Comparison of ENCODE assay signal across 11 cellular contexts in the genomic region with DNA sequence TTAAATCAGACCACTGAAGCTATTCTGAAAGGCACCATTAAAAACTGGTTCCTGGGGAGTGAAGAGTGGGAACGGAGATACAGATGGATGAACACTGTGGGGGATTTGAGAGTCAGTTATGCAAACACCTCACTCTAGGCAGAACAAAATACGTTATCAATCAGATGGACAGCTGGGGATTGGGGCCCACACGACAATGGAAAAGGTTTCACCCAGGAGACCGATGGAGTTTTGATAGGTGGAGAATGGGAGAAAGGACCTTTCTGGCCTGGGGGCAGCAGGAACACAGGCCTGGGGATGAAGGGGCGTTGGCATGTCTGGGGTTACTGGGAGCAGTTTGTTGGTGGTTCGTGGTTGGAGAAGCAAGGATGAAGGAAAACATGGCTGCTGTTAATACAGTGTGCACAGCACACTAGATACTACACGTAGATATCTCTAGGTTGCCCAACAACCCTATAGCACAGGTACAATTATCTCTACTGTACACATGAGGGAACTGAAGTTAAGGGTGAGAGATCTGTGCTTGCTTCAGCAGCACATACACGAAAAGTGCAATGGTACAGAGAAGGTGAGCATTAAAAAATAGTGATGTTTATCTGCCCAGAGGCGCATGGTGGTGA. TPM values are rescaled to one million over a fixed set of nuclear protein-coding genes. Genes with fewer than 3 reads are reported as not detected.
DNase-seq lines count a peak whose midpoint lies in the region; ATAC-seq and TF ChIP-seq lines count a peak whose summit lies in the region.
"Had no signal": no experiment of that assay in that cellular context is flagged by ENCODE, and none has a peak within 500 bp of the region (broad histone marks: within the 10 kb centered on the region; RNA-seq: fewer than 3 reads in every experiment).

No MANE protein-coding gene starts in this region.

- peaks cover 4% of the 10 kb centered on the region for H3K9me3 Mint-ChIP-seq in activated CD8-positive, alpha-beta T cell treated with anti-CD3 and anti-CD28 coated beads, Interleukin-2, amount 10 ng/mL, durations not matched to agents 7 days and 5 days (ENCODE audit: insufficient read depth)
- H3K9me3 Mint-ChIP-seq in activated CD8-positive, alpha-beta T cell treated with anti-CD3 and anti-CD28 coated beads for 36 hours: peaks cover 4% of the 10 kb centered on the region
- H3K9me3 Mint-ChIP-seq in nephron progenitor cell: peaks cover 17% of the 10 kb centered on the region
- H3K9me3 Mint-ChIP-seq in Calu3 (ENCODE audit: low read depth, unreplicated experiment): no peaks in the 10 kb centered on the region

- peaks cover 20% of the 10 kb centered on the region for H3K4me1 Mint-ChIP-seq in activated CD8-positive, alpha-beta T cell treated with anti-CD3 and anti-CD28 coated beads, Interleukin-2, amount 10 ng/mL, durations not matched to agents 7 days and 5 days (ENCODE audit: low read depth)
- peaks cover 37% of the 10 kb centered on the region for H3K4me1 Mint-ChIP-seq in activated CD8-positive, alpha-beta T cell treated with anti-CD3 and anti-CD28 coated beads for 36 hours (ENCODE audit: low read depth)
- H3K4me1 Mint-ChIP-seq in nephron progenitor cell (peaks cover 38% of the 10 kb centered on the region), Calu3 (ENCODE audit: low read depth, unreplicated experiment) (no peaks in the 10 kb centered on the region)

- H3K36me3 Mint-ChIP-seq in activated CD8-positive, alpha-beta T cell treated with anti-CD3 and anti-CD28 coated beads, Interleukin-2, amount 10 ng/mL, durations not matched to agents 7 days and 5 days (ENCODE audit: low read depth): peaks cover 70% of the 10 kb centered on the region
- H3K36me3 Mint-ChIP-seq in activated CD8-positive, alpha-beta T cell treated with anti-CD3 and anti-CD28 coated beads for 36 hours (ENCODE audit: low read depth): peaks cover 42% of the 10 kb centered on the region
- H3K36me3 Mint-ChIP-seq in nephron progenitor cell (ENCODE audit: low read depth) (peaks cover 88% of the 10 kb centered on the region), Calu3 (ENCODE audit: insufficient read depth, unreplicated experiment) (no peaks in the 10 kb centered on the region)

- no peaks in the 10 kb centered on the region for H3K27me3 Mint-ChIP-seq in activated CD8-positive, alpha-beta T cell treated with anti-CD3 and anti-CD28 coated beads, Interleukin-2, amount 10 ng/mL, durations not matched to agents 7 days and 5 days (ENCODE audit: low read depth)
- no peaks in the 10 kb centered on the region for H3K27me3 Mint-ChIP-seq in activated CD8-positive, alpha-beta T cell treated with anti-CD3 and anti-CD28 coated beads for 36 hours
- H3K27me3 Mint-ChIP-seq in nephron progenitor cell (ENCODE audit: low read depth, poor library complexity) (peaks cover 2% of the 10 kb centered on the region), Calu3 (ENCODE audit: unreplicated experiment) (peaks cover 4% of the 10 kb centered on the region)

- H3K27ac Mint-ChIP-seq in activated CD8-positive, alpha-beta T cell treated with anti-CD3 and anti-CD28 coated beads, Interleukin-2, amount 10 ng/mL, durations not matched to agents 7 days and 5 days: peak overlapping the region; percentile 8
- no peak overlapping the region for H3K27ac Mint-ChIP-seq in activated CD8-positive, alpha-beta T cell treated with anti-CD3 and anti-CD28 coated beads for 36 hours
- H3K27ac Mint-ChIP-seq in nephron progenitor cell: peak overlapping the region; percentile 65
- H3K27ac Mint-ChIP-seq in Calu3 (ENCODE audit: unreplicated experiment): no peak overlapping the region

- no TSS peak for BruUV-seq in Calu3 (replicated peaks; lab: Mats Ljungman, UMichigan)

- POLR2A ChIA-PET in activated CD8-positive, alpha-beta T cell treated with anti-CD3 and anti-CD28 coated beads, Interleukin-2, amount 10 ng/mL, durations not matched to agents 7 days and 5 days (lab: Charles Lee): no interaction called here
- POLR2A ChIA-PET in activated CD8-positive, alpha-beta T cell treated with anti-CD3 and anti-CD28 coated beads for 36 hours (lab: Charles Lee): interaction anchor here (1.0 kb wide), 1 partner anchor 13 kb away, joined by 3 read pairs; no protein-coding TSS in a partner anchor

- TF ChIP-seq CTCF in activated CD8-positive, alpha-beta T cell treated with anti-CD3 and anti-CD28 coated beads for 36 hours (IDR thresholded peaks at IDR 0.05): no peak
- no peak for TF ChIP-seq CTCF in nephron progenitor cell (IDR thresholded peaks at IDR 0.05)
- TF ChIP-seq CTCF in Calu3 (IDR thresholded peaks at IDR 0.05; ENCODE audit: unreplicated experiment): no peak

- CTCF ChIA-PET in activated CD8-positive, alpha-beta T cell treated with anti-CD3 and anti-CD28 coated beads, Interleukin-2, amount 10 ng/mL, durations not matched to agents 7 days and 5 days (lab: Charles Lee): interaction anchor here (1.1 kb wide), 1 partner anchor 186 kb away, joined by 4 read pairs; no protein-coding TSS in a partner anchor
- CTCF ChIA-PET in activated CD8-positive, alpha-beta T cell treated with anti-CD3 and anti-CD28 coated beads for 36 hours (lab: Charles Lee): interaction anchor here (1.0 to 2.7 kb wide), 4 partner anchors 9 to 97 kb away, joined by 3 to 10 read pairs (median 6); no protein-coding TSS in a partner anchor
- CTCF ChIA-PET in Calu3 (lab: Charles Lee): interaction anchor here (1.3 kb wide), 1 partner anchor 12 kb away, joined by 5 read pairs; no protein-coding TSS in a partner anchor

- no peak for DNase-seq in activated CD8-positive, alpha-beta T cell treated with anti-CD3 and anti-CD28 coated beads, Interleukin-2, amount 10 ng/mL, durations not matched to agents 7 days and 5 days
- no peak for DNase-seq in activated CD8-positive, alpha-beta T cell treated with anti-CD3 and anti-CD28 coated beads for 36 hours
- no peak for DNase-seq in nephron progenitor cell
- no peak for DNase-seq in Calu3
- no peak for DNase-seq in NCI-H2227 (lab: John Stamatoyannopoulos, UW; ENCODE audit: unreplicated experiment)
- DNase-seq in DMS79 treated with DMSO at 0.1 percent for 48 hours (lab: John Stamatoyannopoulos, UW): no peak
- DNase-seq: ACHN; activated naive CD4-positive, alpha-beta T cell treated with Interleukin-2 at 50 U/mL for 16 hours; MM.1S had no signal

- intact Hi-C loops in activated CD8-positive, alpha-beta T cell treated with anti-CD3 and anti-CD28 coated beads for 36 hours (cut with micrococcal nuclease): no loop called here
- intact Hi-C loops in Calu3 (cut with micrococcal nuclease; ENCODE audit: unreplicated experiment): no loop called here

- H3K4me3 Mint-ChIP-seq in activated CD8-positive, alpha-beta T cell treated with anti-CD3 and anti-CD28 coated beads, Interleukin-2, amount 10 ng/mL, durations not matched to agents 7 days and 5 days: no peak overlapping the region
- no peak overlapping the region for H3K4me3 Mint-ChIP-seq in activated CD8-positive, alpha-beta T cell treated with anti-CD3 and anti-CD28 coated beads for 36 hours
- no peak overlapping the region for H3K4me3 Mint-ChIP-seq in nephron progenitor cell
- H3K4me3 Mint-ChIP-seq in Calu3 (ENCODE audit: low read depth, unreplicated experiment): no peak overlapping the region

- no peak for ATAC-seq in activated CD8-positive, alpha-beta T cell treated with anti-CD3 and anti-CD28 coated beads, Interleukin-2, amount 10 ng/mL, durations not matched to agents 7 days and 5 days
- ATAC-seq in activated CD8-positive, alpha-beta T cell treated with anti-CD3 and anti-CD28 coated beads for 36 hours: no peak
- ATAC-seq in GM21390 (IDR thresholded peaks at IDR 0.05; ENCODE audit: unreplicated experiment) (peak; percentile 90), HG03460 (IDR thresholded peaks at IDR 0.05; ENCODE audit: unreplicated experiment) (peak; percentile 62)

RNA-seq across cellular contexts. Expression of a gene that starts 16.5 kb away (rescaled TPM):
- 100 to 1,000 TPM in 1 of 2 experiments, 10 to 100 TPM in 1; 99.1 to 109 TPM for total RNA-seq in activated CD8-positive, alpha-beta T cell treated with anti-CD3 and anti-CD28 coated beads, Interleukin-2, amount 10 ng/mL, durations not matched to agents 7 days and 5 days
- 10 to 100 TPM; 84.6 to 99.2 TPM for total RNA-seq in activated CD8-positive, alpha-beta T cell treated with anti-CD3 and anti-CD28 coated beads for 36 hours
- total RNA-seq in Calu3 (2022): 14.4 and 20.4 TPM in 2 replicates

Comparison
In these comparisons a context has a peak if more than half of its experiments do, and no peak if none do; other contexts are left out.
1. H3K27ac Mint-ChIP-seq: peak in activated CD8-positive, alpha-beta T cell treated with anti-CD3 and anti-CD28 coated beads, Interleukin-2, amount 10 ng/mL, durations not matched to agents 7 days and 5 days (single experiment) and nephron progenitor cell (single experiment); none in activated CD8-positive, alpha-beta T cell treated with anti-CD3 and anti-CD28 coated beads for 36 hours (single experiment) and Calu3 (single experiment).
2. ATAC-seq: peak in GM21390 (single experiment) and HG03460 (single experiment); none in activated CD8-positive, alpha-beta T cell treated with anti-CD3 and anti-CD28 coated beads, Interleukin-2, amount 10 ng/mL, durations not matched to agents 7 days and 5 days (single experiment) and activated CD8-positive, alpha-beta T cell treated with anti-CD3 and anti-CD28 coated beads for 36 hours (single experiment).